12 cellular contexts compared by ENCODE assay signal in the genomic region with DNA sequence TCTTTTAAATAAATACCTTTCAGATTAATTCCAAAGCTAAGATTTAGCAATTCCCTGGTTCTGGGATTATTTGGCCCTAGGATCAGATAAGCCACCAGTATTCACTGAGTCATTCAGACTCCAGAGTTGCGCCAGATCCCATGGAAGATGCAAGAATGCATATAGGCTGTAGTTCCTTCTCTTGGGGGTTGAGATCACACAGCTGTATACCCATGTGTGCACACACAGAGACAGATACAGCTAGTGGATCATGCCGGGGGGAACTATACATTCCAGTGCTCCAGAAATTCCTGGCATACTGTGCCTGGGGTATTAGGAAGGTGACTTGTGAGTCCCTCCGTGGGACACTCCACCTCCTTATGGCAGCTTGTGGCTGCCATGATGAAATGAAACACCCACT.
DNase-seq lines count a peak whose midpoint lies in the region; ATAC-seq and TF ChIP-seq lines count a peak whose summit lies in the region.
"Had no signal": no experiment of that assay in that cellular context is flagged by ENCODE, and none has a peak within 500 bp of the region (broad histone marks: within the 10 kb centered on the region; RNA-seq: fewer than 3 reads in every experiment).

No MANE protein-coding gene starts in this region.

- no peaks in the 10 kb centered on the region for H3K9me3 ChIP-seq in adipocyte (ENCODE audit: control insufficient read depth, low read length)
- no peaks in the 10 kb centered on the region for H3K9me3 ChIP-seq in skeletal muscle satellite cell (replicated peaks; ENCODE audit: low read length)

- H3K4me1 ChIP-seq in adipocyte (ENCODE audit: control insufficient read depth, insufficient read depth, low read length) (peaks cover 91% of the 10 kb centered on the region), skeletal muscle satellite cell (ENCODE audit: control insufficient read depth, insufficient read depth, low read length) (peaks cover 99% of the 10 kb centered on the region)

- H3K36me3 ChIP-seq in adipocyte (ENCODE audit: control insufficient read depth, insufficient read depth, low read length, severe bottlenecking) (peaks cover 33% of the 10 kb centered on the region), skeletal muscle satellite cell (ENCODE audit: insufficient read depth, low read length) (peaks cover 9% of the 10 kb centered on the region)

- peak overlapping the region; percentile 84 for H3K9ac ChIP-seq in adipocyte (ENCODE audit: low read length)
- peak overlapping the region; percentile 87 for H3K9ac ChIP-seq in skeletal muscle satellite cell (ENCODE audit: low read depth, low read length)

- no peak for TF ChIP-seq CTCF in fibroblast of pulmonary artery (IDR thresholded peaks at IDR 0.05; ENCODE audit: low read length, missing control alignments)

- peak; percentile 50 for DNase-seq in ELF-1 (ENCODE audit: low read depth, low spot score)
- DNase-seq in adipocyte (ENCODE audit: low read depth), result peak; percentile 89
- DNase-seq in fibroblast of pulmonary artery (ENCODE audit: low read depth), result peak; percentile 97
- no peak for DNase-seq in central memory CD4-positive, alpha-beta T cell
- DNase-seq in NCI-H1694 treated with DMSO at 0.1 percent for 48 hours (lab: John Stamatoyannopoulos, UW), result no peak
- DNase-seq: cerebellar nuclear complex; naive thymus-derived CD4-positive, alpha-beta T cell; NCI-H748 treated with DMSO at 0.1 percent for 48 hours; T-cell had no signal

- H3K4me2 ChIP-seq in skeletal muscle satellite cell (ENCODE audit: low read length), result peak overlapping the region; percentile 15

- H3K4me3 ChIP-seq in adipocyte (ENCODE audit: low read length) (peak overlapping the region; percentile 16), fibroblast of pulmonary artery (replicated peaks; ENCODE audit: low read depth, low read length) (no peak overlapping the region), skeletal muscle satellite cell (ENCODE audit: low read length) (peak overlapping the region; percentile 13)

- ATAC-seq in HG02938 (IDR thresholded peaks at IDR 0.05; ENCODE audit: unreplicated experiment) (no peak), HG03521 (IDR thresholded peaks at IDR 0.05; ENCODE audit: unreplicated experiment) (no peak)
- ATAC-seq: T-cell had no signal

- H3K27me3 ChIP-seq in adipocyte (replicated peaks; ENCODE audit: control insufficient read depth, insufficient read depth, low read length) (no peaks in the 10 kb centered on the region), skeletal muscle satellite cell (ENCODE audit: control insufficient read depth, insufficient read depth, low read length) (no peaks in the 10 kb centered on the region)

Comparison
In these comparisons a context has a peak if more than half of its experiments do, and no peak if none do; other contexts are left out.
1. DNase-seq: peak in ELF-1 (single experiment), adipocyte (single experiment) and fibroblast of pulmonary artery (single experiment); none in central memory CD4-positive, alpha-beta T cell (single experiment) and NCI-H1694 treated with DMSO at 0.1 percent for 48 hours (single experiment).